ENCODE assay signal across 1 cellular context in the genomic region with DNA sequence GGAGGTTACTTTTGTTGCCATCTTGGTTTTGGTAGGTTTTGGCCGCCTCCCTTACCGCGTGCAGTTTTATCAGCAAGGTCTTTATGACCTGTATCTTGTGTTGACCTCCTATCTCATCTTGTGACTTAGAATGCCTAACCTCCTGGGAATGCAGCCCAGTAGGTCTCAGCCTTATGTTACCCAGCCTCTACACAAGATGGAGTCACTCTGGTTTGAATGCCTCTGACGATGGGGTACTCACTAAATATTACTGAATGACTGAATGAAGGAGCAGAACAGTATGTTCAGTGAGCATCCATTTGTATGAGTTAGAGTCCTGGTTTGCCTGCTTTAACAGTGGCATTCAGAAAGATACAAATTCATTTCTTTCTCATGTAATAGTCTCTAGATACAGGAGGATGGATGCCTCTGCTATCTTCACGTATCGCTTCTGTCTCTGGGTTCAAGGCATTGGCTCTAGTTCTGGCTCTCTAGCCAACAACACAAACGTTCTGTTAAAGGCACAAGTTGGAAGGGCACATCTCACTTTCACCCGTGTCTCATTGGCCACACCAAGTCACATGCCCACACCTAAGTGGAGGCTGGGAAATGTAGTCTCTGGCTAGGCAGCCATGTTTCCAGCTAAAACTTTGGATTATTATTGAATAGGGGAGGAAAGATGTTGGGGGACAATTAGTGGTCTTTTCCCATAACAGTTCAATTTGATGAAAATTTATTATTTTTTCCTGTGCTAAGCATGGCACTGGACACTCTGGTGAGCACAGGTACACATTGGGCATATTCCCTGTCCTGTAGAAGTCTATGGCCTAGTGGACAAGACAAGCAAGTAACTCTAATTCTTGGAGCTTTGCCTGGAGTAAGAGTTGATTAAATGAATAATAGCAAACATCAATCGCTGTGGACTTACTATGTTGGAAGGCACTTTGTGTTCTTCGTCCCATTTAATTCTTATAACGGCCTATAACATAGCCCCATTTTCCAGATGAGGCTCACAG.
TF ChIP-seq lines count a peak whose summit lies in the region.

No MANE protein-coding gene starts in this region.

TF ChIP-seq in WTC11, 78 proteins besides CTCF, POLR2A, EP300 and RAD21 (continued from another document):
- TF ChIP-seq, protein P1, sequence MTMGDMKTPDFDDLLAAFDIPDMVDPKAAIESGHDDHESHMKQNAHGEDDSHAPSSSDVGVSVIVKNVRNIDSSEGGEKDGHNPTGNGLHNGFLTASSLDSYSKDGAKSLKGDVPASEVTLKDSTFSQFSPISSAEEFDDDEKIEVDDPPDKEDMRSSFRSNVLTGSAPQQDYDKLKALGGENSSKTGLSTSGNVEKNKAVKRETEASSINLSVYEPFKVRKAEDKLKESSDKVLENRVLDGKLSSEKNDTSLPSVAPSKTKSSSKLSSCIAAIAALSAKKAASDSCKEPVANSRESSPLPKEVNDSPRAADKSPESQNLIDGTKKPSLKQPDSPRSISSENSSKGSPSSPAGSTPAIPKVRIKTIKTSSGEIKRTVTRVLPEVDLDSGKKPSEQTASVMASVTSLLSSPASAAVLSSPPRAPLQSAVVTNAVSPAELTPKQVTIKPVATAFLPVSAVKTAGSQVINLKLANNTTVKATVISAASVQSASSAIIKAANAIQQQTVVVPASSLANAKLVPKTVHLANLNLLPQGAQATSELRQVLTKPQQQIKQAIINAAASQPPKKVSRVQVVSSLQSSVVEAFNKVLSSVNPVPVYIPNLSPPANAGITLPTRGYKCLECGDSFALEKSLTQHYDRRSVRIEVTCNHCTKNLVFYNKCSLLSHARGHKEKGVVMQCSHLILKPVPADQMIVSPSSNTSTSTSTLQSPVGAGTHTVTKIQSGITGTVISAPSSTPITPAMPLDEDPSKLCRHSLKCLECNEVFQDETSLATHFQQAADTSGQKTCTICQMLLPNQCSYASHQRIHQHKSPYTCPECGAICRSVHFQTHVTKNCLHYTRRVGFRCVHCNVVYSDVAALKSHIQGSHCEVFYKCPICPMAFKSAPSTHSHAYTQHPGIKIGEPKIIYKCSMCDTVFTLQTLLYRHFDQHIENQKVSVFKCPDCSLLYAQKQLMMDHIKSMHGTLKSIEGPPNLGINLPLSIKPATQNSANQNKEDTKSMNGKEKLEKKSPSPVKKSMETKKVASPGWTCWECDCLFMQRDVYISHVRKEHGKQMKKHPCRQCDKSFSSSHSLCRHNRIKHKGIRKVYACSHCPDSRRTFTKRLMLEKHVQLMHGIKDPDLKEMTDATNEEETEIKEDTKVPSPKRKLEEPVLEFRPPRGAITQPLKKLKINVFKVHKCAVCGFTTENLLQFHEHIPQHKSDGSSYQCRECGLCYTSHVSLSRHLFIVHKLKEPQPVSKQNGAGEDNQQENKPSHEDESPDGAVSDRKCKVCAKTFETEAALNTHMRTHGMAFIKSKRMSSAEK (CRISPR knock-in tag; IDR thresholded peaks at IDR 0.05; ENCODE audit: borderline replicate concordance) = no peak
- TF ChIP-seq ESRRA (CRISPR knock-in tag; IDR thresholded peaks at IDR 0.05; ENCODE audit: borderline replicate concordance) (no peak), NR1H2 (CRISPR knock-in tag; IDR thresholded peaks at IDR 0.05) (no peak), PRRX2 (CRISPR knock-in tag; IDR thresholded peaks at IDR 0.05) (no peak), ZNF232 (CRISPR knock-in tag; IDR thresholded peaks at IDR 0.05) (no peak), GTF2I (CRISPR knock-in tag; conservative IDR thresholded peaks at IDR 0.05) (no peak), ZNF423 (CRISPR knock-in tag; IDR thresholded peaks at IDR 0.05) (no peak)
- TF ChIP-seq, protein P2, sequence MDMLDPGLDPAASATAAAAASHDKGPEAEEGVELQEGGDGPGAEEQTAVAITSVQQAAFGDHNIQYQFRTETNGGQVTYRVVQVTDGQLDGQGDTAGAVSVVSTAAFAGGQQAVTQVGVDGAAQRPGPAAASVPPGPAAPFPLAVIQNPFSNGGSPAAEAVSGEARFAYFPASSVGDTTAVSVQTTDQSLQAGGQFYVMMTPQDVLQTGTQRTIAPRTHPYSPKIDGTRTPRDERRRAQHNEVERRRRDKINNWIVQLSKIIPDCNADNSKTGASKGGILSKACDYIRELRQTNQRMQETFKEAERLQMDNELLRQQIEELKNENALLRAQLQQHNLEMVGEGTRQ (CRISPR knock-in tag; IDR thresholded peaks at IDR 0.05) = peak; percentile 98
- TF ChIP-seq, protein P3, sequence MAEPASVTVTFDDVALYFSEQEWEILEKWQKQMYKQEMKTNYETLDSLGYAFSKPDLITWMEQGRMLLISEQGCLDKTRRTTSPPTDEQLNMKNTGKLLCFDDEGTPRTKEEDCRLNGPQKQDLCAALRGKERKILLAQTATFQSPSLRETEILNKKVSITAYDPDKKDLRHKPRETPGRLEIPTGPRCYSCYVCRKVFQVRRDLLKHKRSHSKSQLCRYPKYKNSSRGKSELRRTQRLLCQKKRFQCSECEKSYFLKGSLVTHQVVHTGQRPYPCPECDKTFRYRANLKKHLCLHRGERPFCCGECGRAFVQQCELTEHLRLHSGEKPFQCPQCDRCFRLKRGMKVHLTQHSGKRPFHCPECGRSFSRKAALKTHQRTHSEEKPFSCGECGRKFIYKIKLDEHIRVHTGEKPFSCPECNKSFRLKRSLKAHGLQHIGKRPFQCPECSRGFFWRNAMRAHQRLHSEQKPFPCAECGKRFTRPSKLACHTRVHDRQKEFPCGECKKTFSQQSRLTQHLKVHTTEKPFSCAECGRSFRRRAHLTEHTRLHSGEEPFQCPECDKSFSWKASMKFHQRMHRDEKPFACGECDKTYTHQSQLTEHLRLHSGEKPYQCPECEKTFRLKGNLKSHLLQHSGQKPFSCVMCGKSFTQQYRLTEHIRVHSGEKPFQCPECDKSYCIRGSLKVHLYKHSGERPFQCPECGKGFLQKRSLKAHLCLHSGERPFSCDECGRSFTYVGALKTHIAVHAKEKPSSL (CRISPR knock-in tag; conservative IDR thresholded peaks at IDR 0.05) = no peak
- TF ChIP-seq, protein P4, sequence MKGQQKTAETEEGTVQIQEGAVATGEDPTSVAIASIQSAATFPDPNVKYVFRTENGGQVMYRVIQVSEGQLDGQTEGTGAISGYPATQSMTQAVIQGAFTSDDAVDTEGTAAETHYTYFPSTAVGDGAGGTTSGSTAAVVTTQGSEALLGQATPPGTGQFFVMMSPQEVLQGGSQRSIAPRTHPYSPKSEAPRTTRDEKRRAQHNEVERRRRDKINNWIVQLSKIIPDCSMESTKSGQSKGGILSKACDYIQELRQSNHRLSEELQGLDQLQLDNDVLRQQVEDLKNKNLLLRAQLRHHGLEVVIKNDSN (CRISPR knock-in tag; IDR thresholded peaks at IDR 0.05) = peak; percentile 98
